Comparison of ENCODE assay signal across 1 cellular context in genomic region chr10:73781879-73782748, GRCh38.
TF ChIP-seq lines count a peak whose summit lies in the region.

TSS of gene CHCHD1 (plus strand) at chr10:73782048. CDS start at chr10:73782076, 28 bp downstream.

TF ChIP-seq in HepG2, 621 proteins besides CTCF, POLR2A, EP300 and RAD21 (continued from another document and continues in another):
- TF ChIP-seq PAXIP1 (CRISPR knock-in tag; conservative IDR thresholded peaks at IDR 0.05) = peak; percentile 43
- TF ChIP-seq E2F5 (CRISPR knock-in tag; conservative IDR thresholded peaks at IDR 0.05) = no peak; the same call in 1 of the 2 replicates
- TF ChIP-seq DZIP1 (CRISPR knock-in tag; IDR thresholded peaks at IDR 0.05) = 0 out of 2 replicates have a peak, but pooled peaks have one; percentile 74
- TF ChIP-seq RXRB (CRISPR knock-in tag; IDR thresholded peaks at IDR 0.05; ENCODE audit: borderline replicate concordance) = peak; percentile 92
- 0 out of 2 replicates have a peak, but pooled peaks have one; percentile 36 for TF ChIP-seq ZNF264 (CRISPR knock-in tag; IDR thresholded peaks at IDR 0.05)
- TF ChIP-seq ZNF572 (CRISPR knock-in tag; IDR thresholded peaks at IDR 0.05) = peak; percentile 77; the same call in 1 of the 2 replicates
- TF ChIP-seq ATF3 (CRISPR knock-in tag; IDR thresholded peaks at IDR 0.05) = peak; percentile 60
- peak; percentile 68 for TF ChIP-seq RARA (CRISPR knock-in tag; IDR thresholded peaks at IDR 0.05)
- peak; percentile 93 for TF ChIP-seq SPEN (CRISPR knock-in tag; IDR thresholded peaks at IDR 0.05; ENCODE audit: low read depth)
- TF ChIP-seq TP53 (CRISPR knock-in tag; conservative IDR thresholded peaks at IDR 0.05) = peak; percentile 81
- no peak for TF ChIP-seq KLF13 (CRISPR knock-in tag; IDR thresholded peaks at IDR 0.05)
- TF ChIP-seq CREB1 (IDR thresholded peaks at IDR 0.05) = no peak
- TF ChIP-seq CREB1 (CRISPR knock-in tag; IDR thresholded peaks at IDR 0.05) = peak; percentile 50; the same call in 1 of the 2 replicates
- TF ChIP-seq NFYC (CRISPR knock-in tag; IDR thresholded peaks at IDR 0.05) = peak; percentile 85
- TF ChIP-seq ZNF441 (CRISPR knock-in tag; IDR thresholded peaks at IDR 0.05; ENCODE audit: borderline replicate concordance) = peak; percentile 60; the same call in 1 of the 2 replicates
- peak; percentile 42; the same call in 1 of the 2 replicates for TF ChIP-seq ZSCAN9 (CRISPR knock-in tag; IDR thresholded peaks at IDR 0.05; ENCODE audit: borderline replicate concordance)
- peak; percentile 57 for TF ChIP-seq CBX1 (IDR thresholded peaks at IDR 0.05; ENCODE audit: low read depth)
- 0 out of 2 replicates have a peak, but pooled peaks have one; percentile 37 for TF ChIP-seq ZMAT3 (CRISPR knock-in tag; conservative IDR thresholded peaks at IDR 0.05)
- TF ChIP-seq FUBP1 (CRISPR knock-in tag; IDR thresholded peaks at IDR 0.05; ENCODE audit: borderline replicate concordance) = no peak
- TF ChIP-seq ZNF792 (CRISPR knock-in tag; IDR thresholded peaks at IDR 0.05) = no peak; the same call in 1 of the 2 replicates
- TF ChIP-seq BRD4 (CRISPR knock-in tag; IDR thresholded peaks at IDR 0.05) = peak; percentile 53; the same call in 1 of the 2 replicates
- TF ChIP-seq ZNF207 (IDR thresholded peaks at IDR 0.05; ENCODE audit: borderline replicate concordance) = no peak
- peak; percentile 79; the same call in 1 of the 3 replicates for TF ChIP-seq MXI1 (IDR thresholded peaks at IDR 0.05; ENCODE audit: borderline replicate concordance, low read depth, low read length)
- peak; percentile 71; the same call in 1 of the 2 replicates for TF ChIP-seq GATA4 (IDR thresholded peaks at IDR 0.05; ENCODE audit: borderline replicate concordance, low read depth)
- TF ChIP-seq SRSF1 (optimal IDR thresholded peaks at IDR 0.05; ENCODE audit: low read depth, low read length) = peak; percentile 44
- TF ChIP-seq CBFB (CRISPR knock-in tag; IDR thresholded peaks at IDR 0.05) = peak; percentile 89
- peak; percentile 65; the same call in 1 of the 2 replicates for TF ChIP-seq KLF6 (CRISPR knock-in tag; IDR thresholded peaks at IDR 0.05)
- no peak for TF ChIP-seq ZNF296 (CRISPR knock-in tag; conservative IDR thresholded peaks at IDR 0.05)
- no peak for TF ChIP-seq SNAPC5 (CRISPR knock-in tag; IDR thresholded peaks at IDR 0.05; ENCODE audit: borderline replicate concordance)
- 0 out of 2 replicates have a peak, but pooled peaks have one; percentile 80 for TF ChIP-seq KLF9 (CRISPR knock-in tag; IDR thresholded peaks at IDR 0.05; ENCODE audit: low read depth)
- no peak for TF ChIP-seq ZNF282 (IDR thresholded peaks at IDR 0.05; ENCODE audit: partially characterized antibody)
- peak; percentile 48; the same call in 1 of the 2 replicates for TF ChIP-seq BHLHE40 (IDR thresholded peaks at IDR 0.05; ENCODE audit: low read length)
- peak; percentile 81 for TF ChIP-seq MYC (CRISPR knock-in tag; IDR thresholded peaks at IDR 0.05; ENCODE audit: borderline replicate concordance)
- TF ChIP-seq HNF1B (CRISPR knock-in tag; IDR thresholded peaks at IDR 0.05) = peak; percentile 81
- TF ChIP-seq NFAT5 (CRISPR knock-in tag; IDR thresholded peaks at IDR 0.05) = peak; percentile 45; the same call in 1 of the 2 replicates
- TF ChIP-seq ZNF564 (CRISPR knock-in tag; IDR thresholded peaks at IDR 0.05) = peak; percentile 76; the same call in 1 of the 2 replicates
- TF ChIP-seq ZNF160 (CRISPR knock-in tag; IDR thresholded peaks at IDR 0.05) = no peak; the same call in 1 of the 2 replicates
- peak; percentile 86; the same call in 1 of the 2 replicates for TF ChIP-seq HMGXB3 (CRISPR knock-in tag; IDR thresholded peaks at IDR 0.05; ENCODE audit: borderline replicate concordance)
- peak; percentile 27 for TF ChIP-seq XRCC5 (optimal IDR thresholded peaks at IDR 0.05; ENCODE audit: low read length)
